Comparison of ENCODE assay signal across 9 cellular contexts in genomic region chr13:50244913-50245574, GRCh38.
DNase-seq lines count a peak whose midpoint lies in the region; ATAC-seq, FAIRE-seq and TF ChIP-seq lines count a peak whose summit lies in the region.
"Had no signal": no experiment of that assay in that cellular context is flagged by ENCODE, and none has a peak within 500 bp of the region (broad histone marks: within the 10 kb centered on the region; RNA-seq: fewer than 3 reads in every experiment).

No MANE protein-coding gene starts in this region.

- peak; percentile 82 for FAIRE-seq in bronchial epithelial cell (lab: Jason Lieb, UNC)

- TF ChIP-seq CTCF in AG04450 (IDR thresholded peaks at IDR 0.05; ENCODE audit: low read depth, low read length): no peak
- TF ChIP-seq CTCF in bronchial epithelial cell (IDR thresholded peaks at IDR 0.05; ENCODE audit: insufficient read depth, low read length, severe bottlenecking): no peak
- no peak for TF ChIP-seq CTCF in gastrocnemius medialis (IDR thresholded peaks at IDR 0.05 in 4 of 5, conservative IDR thresholded peaks at IDR 0.05 in 1 of 5)
- no peak for TF ChIP-seq CTCF in coronary artery (IDR thresholded peaks at IDR 0.05)

- H3K4me3 ChIP-seq in AG04450 (ENCODE audit: low read depth, low read length) (no peak overlapping the region), bronchial epithelial cell (ENCODE audit: low read depth, low read length) (no peak overlapping the region), gastrocnemius medialis (no peak overlapping the region), coronary artery (no peak overlapping the region)

- H3K27me3 ChIP-seq in AG04450 (ENCODE audit: control insufficient read depth, insufficient read depth, low read length) (peaks cover 22% of the 10 kb centered on the region), bronchial epithelial cell (ENCODE audit: control insufficient read depth, insufficient read depth, low read length) (no peaks in the 10 kb centered on the region), gastrocnemius medialis (no peaks in the 10 kb centered on the region)

- H3K36me3 ChIP-seq in bronchial epithelial cell (ENCODE audit: control insufficient read depth, insufficient read depth, low read length) (no peaks in the 10 kb centered on the region), gastrocnemius medialis (no peaks in the 10 kb centered on the region)

- ATAC-seq in GM18873 (IDR thresholded peaks at IDR 0.05; ENCODE audit: low FRiP score, unreplicated experiment) (peak; percentile 97), HG03097 (IDR thresholded peaks at IDR 0.05; ENCODE audit: low FRiP score, unreplicated experiment) (peak; percentile 77), gastrocnemius medialis (peak; percentile 49 to 60)

- H3K9me3 ChIP-seq in AG04450 (ENCODE audit: control insufficient read depth, insufficient read depth, low read length) (peaks cover 2% of the 10 kb centered on the region), gastrocnemius medialis (no peaks in the 10 kb centered on the region)

- TF ChIP-seq POLR2A in gastrocnemius medialis (IDR thresholded peaks at IDR 0.05): no peak

- CTCF ChIA-PET in AG04450 (lab: Charles Lee): no interaction called here

- intact Hi-C loops in gastrocnemius medialis (cut with DNase I; ENCODE audit: low total_unique reads): no loop called here

- H3K27ac ChIP-seq in AG04450 (ENCODE audit: low read depth, low read length): no peak overlapping the region
- H3K27ac ChIP-seq in gastrocnemius medialis: no peak overlapping the region
- no peak overlapping the region for H3K27ac ChIP-seq in coronary artery

- no peaks in the 10 kb centered on the region for H3K4me1 ChIP-seq in gastrocnemius medialis

- DNase-seq in AG04450 (ENCODE audit: low read depth, low spot score) (peak; percentile 51), SIG-M5 (lab: John Stamatoyannopoulos, UW) (peak; percentile 31), bronchial epithelial cell (ENCODE audit: low read depth) (peak; percentile 96), gastrocnemius medialis (no peak), NCI-H345 (lab: John Stamatoyannopoulos, UW) (no peak), coronary artery (ENCODE audit: low spot score) (no peak)
- DNase-seq: left cardiac atrium had no signal

- in situ Hi-C loops in gastrocnemius medialis (cut with MboI; ENCODE audit: low sequenced_read_pairs in 4 of 4): no loop called here

- POLR2A ChIA-PET in AG04450 (lab: Yijun Ruan, JAX): interaction anchor here (1.1 kb wide), 2 partner anchors 120 to 347 kb away, joined by 3 read pairs; no protein-coding TSS in a partner anchor

Comparison
In these comparisons a context has a peak if more than half of its experiments do, and no peak if none do; other contexts are left out.
1. DNase-seq: peak in AG04450 (single experiment), SIG-M5 (single experiment) and bronchial epithelial cell (single experiment); none in gastrocnemius medialis (0 of 2), NCI-H345 (single experiment) and coronary artery (single experiment).
2. Peak in every context shown above with its lines, with median percentiles within 50 percentile points of each other: ATAC-seq.